Comparison of ENCODE assay signal across 2 cellular contexts in genomic region chr17:75498019-75498725, GRCh38.
TF ChIP-seq lines count a peak whose summit lies in the region.

No MANE protein-coding gene starts in this region.

TF ChIP-seq in SK-N-SH, 30 proteins besides CTCF, POLR2A, EP300 and RAD21 (continued from another document):
- no peak for TF ChIP-seq MXI1 (IDR thresholded peaks at IDR 0.05; ENCODE audit: low read depth, low read length)

TF ChIP-seq in SK-N-SH treated with all-trans-retinoic acid at 6 μM for 48 hours, 23 proteins besides CTCF, POLR2A, EP300 and RAD21 (continued from another document):
- TF ChIP-seq GLIS3 (CRISPR knock-in tag; IDR thresholded peaks at IDR 0.05): no peak
